23 cellular contexts compared by ENCODE assay signal in genomic region chr16:23695756-23696155, GRCh38. TPM values are rescaled to one million over a fixed set of nuclear protein-coding genes. Genes with fewer than 3 reads are reported as not detected.
"Had no signal": no experiment of that assay in that cellular context is flagged by ENCODE, and none has a peak within 500 bp of the region (broad histone marks: within the 10 kb centered on the region; RNA-seq: fewer than 3 reads in every experiment).

No MANE protein-coding gene starts in this region.

- H3K36me3 Mint-ChIP-seq: brain had no signal

- H3K4me3 Mint-ChIP-seq: activated CD8-positive, alpha-beta T cell treated with anti-CD3 and anti-CD28 coated beads for 36 hours; activated naive CD8-positive, alpha-beta T cell treated with anti-CD3 and anti-CD28 coated beads for 36 hours; activated T-helper 17 cell treated with anti-CD3 and anti-CD28 coated beads, Interleukin-2, amount 50 U/mL, for 72 hours; effector memory CD8-positive, alpha-beta T cell; stimulated activated naive CD8-positive, alpha-beta T cell treated with anti-CD3 and anti-CD28 coated beads, Interleukin-15, Interleukin-2, amounts not matched to agents 100 ng/mL and 50 ng/mL, for 24 hours had no signal

- H3K27ac ChIP-seq: esophagus squamous epithelium, heart right ventricle, skin epidermis, tibial nerve had no signal

- H3K27me3 Mint-ChIP-seq: activated T-helper 17 cell treated with anti-CD3 and anti-CD28 coated beads, Interleukin-2, amount 50 U/mL, for 72 hours; brain; effector memory CD8-positive, alpha-beta T cell; progenitor cell of endocrine pancreas had no signal

- H3K27me3 ChIP-seq: tibial nerve had no signal

- H3K9me3 Mint-ChIP-seq: activated B cell treated with CpG ODN at 0.5 μM for 24 hours; activated CD8-positive, alpha-beta T cell treated with anti-CD3 and anti-CD28 coated beads for 36 hours; activated naive CD8-positive, alpha-beta T cell treated with anti-CD3 and anti-CD28 coated beads for 36 hours; activated T-helper 17 cell treated with anti-CD3 and anti-CD28 coated beads, Interleukin-2, amount 50 U/mL, for 72 hours; effector memory CD8-positive, alpha-beta T cell; neural crest cell; stimulated activated naive CD8-positive, alpha-beta T cell treated with anti-CD3 and anti-CD28 coated beads, Interleukin-15, Interleukin-2, amounts not matched to agents 100 ng/mL and 50 ng/mL, for 24 hours had no signal

- DNase-seq: activated B cell treated with CpG ODN at 0.5 μM for 24 hours; activated CD4-positive, alpha-beta T cell treated with anti-CD3 and anti-CD28 coated beads for 48 hours; activated CD8-positive, alpha-beta T cell treated with anti-CD3 and anti-CD28 coated beads for 36 hours; activated naive CD4-positive, alpha-beta T cell; activated naive CD8-positive, alpha-beta T cell treated with anti-CD3 and anti-CD28 coated beads for 36 hours; activated T-cell treated with anti-CD3 and anti-CD28 coated beads, Interleukin-2, amount 50 U/mL, for 1 hour; anterior cingulate cortex; caudate nucleus; effector memory CD8-positive, alpha-beta T cell; esophagus squamous epithelium; heart right ventricle; left ventricle myocardium superior; right cardiac atrium had no signal

- H3K4me3 ChIP-seq: esophagus squamous epithelium, skin epidermis had no signal

- ATAC-seq: activated CD8-positive, alpha-beta T cell treated with anti-CD3 and anti-CD28 coated beads for 36 hours; activated T-helper 17 cell treated with anti-CD3 and anti-CD28 coated beads, Interleukin-2, amount 50 U/mL, for 72 hours; effector memory CD8-positive, alpha-beta T cell had no signal

- H3K4me1 Mint-ChIP-seq: activated T-helper 17 cell treated with anti-CD3 and anti-CD28 coated beads, Interleukin-2, amount 50 U/mL, for 72 hours had no signal

- H3K27ac Mint-ChIP-seq: activated B cell treated with CpG ODN at 0.5 μM for 24 hours; activated CD8-positive, alpha-beta T cell treated with anti-CD3 and anti-CD28 coated beads for 36 hours; activated naive CD8-positive, alpha-beta T cell treated with anti-CD3 and anti-CD28 coated beads for 36 hours; activated T-helper 17 cell treated with anti-CD3 and anti-CD28 coated beads, Interleukin-2, amount 50 U/mL, for 72 hours; effector memory CD8-positive, alpha-beta T cell; progenitor cell of endocrine pancreas; stimulated activated naive CD8-positive, alpha-beta T cell treated with anti-CD3 and anti-CD28 coated beads, Interleukin-15, Interleukin-2, amounts not matched to agents 100 ng/mL and 50 ng/mL, for 24 hours had no signal

RNA-seq across cellular contexts. Expression of gene ERN2, which starts 17.3 kb away (rescaled TPM):
- total RNA-seq: activated B cell treated with CpG ODN at 0.5 μM for 24 hours; activated CD8-positive, alpha-beta T cell treated with anti-CD3 and anti-CD28 coated beads for 36 hours; activated naive CD8-positive, alpha-beta T cell treated with anti-CD3 and anti-CD28 coated beads for 36 hours; activated T-helper 17 cell treated with anti-CD3 and anti-CD28 coated beads, Interleukin-2, amount 50 U/mL, for 72 hours; dermis microvascular lymphatic vessel endothelial cell; left ventricle myocardium superior; mononuclear cell; neural crest cell; osteoblast; tibial nerve had no signal
- polyA plus RNA-seq: heart right ventricle, right cardiac atrium had no signal

RNA-seq across cellular contexts. Expression of gene CHP2, which starts 59.1 kb away (rescaled TPM):
- total RNA-seq: activated B cell treated with CpG ODN at 0.5 μM for 24 hours; activated CD8-positive, alpha-beta T cell treated with anti-CD3 and anti-CD28 coated beads for 36 hours; activated naive CD8-positive, alpha-beta T cell treated with anti-CD3 and anti-CD28 coated beads for 36 hours; activated T-helper 17 cell treated with anti-CD3 and anti-CD28 coated beads, Interleukin-2, amount 50 U/mL, for 72 hours; dermis microvascular lymphatic vessel endothelial cell; heart right ventricle; left ventricle myocardium superior; neural crest cell; osteoblast; progenitor cell of endocrine pancreas; right cardiac atrium had no signal
